Comparison of ENCODE assay signal across 8 cellular contexts in the genomic region with DNA sequence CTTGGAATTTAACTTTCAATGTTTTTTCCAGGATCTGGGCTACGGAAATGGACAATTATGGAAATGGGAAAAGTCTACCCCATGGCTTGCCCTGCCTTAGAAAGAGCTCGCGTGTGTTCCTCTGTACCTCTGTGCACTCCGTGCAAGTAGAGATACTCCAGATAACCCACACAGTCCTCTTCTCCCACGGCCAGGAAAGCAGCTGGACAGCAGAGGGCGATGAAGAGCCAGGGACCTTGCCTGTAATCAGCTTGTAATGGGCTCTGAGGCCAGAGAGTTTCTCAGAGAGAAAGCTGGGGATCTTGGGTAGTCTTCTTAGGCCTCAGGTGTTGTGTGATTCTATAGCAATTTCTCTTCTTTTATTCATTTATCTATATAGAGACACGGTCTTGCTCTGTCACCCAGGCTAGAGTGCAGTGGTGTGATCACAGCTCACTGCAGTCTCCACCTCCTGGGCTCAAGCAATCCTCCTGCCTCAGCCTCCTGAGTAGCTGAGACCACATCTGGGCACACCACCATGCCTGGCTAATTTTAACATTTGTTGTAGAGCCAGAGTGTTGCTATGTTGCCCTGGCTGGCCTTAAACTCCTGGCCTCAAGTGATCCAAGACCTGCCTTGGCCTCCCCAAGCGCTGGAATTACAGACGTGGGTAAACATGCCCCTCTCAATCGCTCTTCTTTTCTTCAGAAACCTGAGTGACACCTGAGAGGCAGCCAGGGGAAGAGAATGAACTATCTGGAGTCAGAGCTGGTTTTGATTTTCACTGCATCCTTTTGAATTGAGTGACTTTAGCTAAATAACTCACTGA. TPM values are rescaled to one million over a fixed set of nuclear protein-coding genes. Genes with fewer than 3 reads are reported as not detected.
DNase-seq lines count a peak whose midpoint lies in the region; ATAC-seq, FAIRE-seq and TF ChIP-seq lines count a peak whose summit lies in the region.

No MANE protein-coding gene starts in this region.

- TF ChIP-seq POLR2A in thyroid gland (IDR thresholded peaks at IDR 0.05), result no peak

- no peak for FAIRE-seq in pancreas (lab: Jason Lieb, UNC)

- intact Hi-C loops in pancreas (cut with DNase I) (loop anchor here in 2 of 3 donors (5.0 kb wide), 1 partner anchor 68 kb away; no protein-coding TSS in a partner anchor), thyroid gland (cut with DNase I) (loop anchor here (2.0 kb wide), 1 partner anchor 66 kb away; no protein-coding TSS in a partner anchor)

- H3K27ac ChIP-seq in SJCRH30 (no peak overlapping the region), pancreas (no peak overlapping the region), thyroid gland (no peak overlapping the region)

- H3K4me1 ChIP-seq in SJCRH30 (peaks cover 6% of the 10 kb centered on the region; the same call in 1 of the 2 replicates), pancreas (peaks cover 4 to 18% (median 4%) of the 10 kb centered on the region in 3 donors), thyroid gland (peaks cover 13 to 18% of the 10 kb centered on the region in 2 donors)

- no peaks in the 10 kb centered on the region for H3K9me3 ChIP-seq in SJCRH30 (replicated peaks)
- H3K9me3 ChIP-seq in pancreas, result no peaks in the 10 kb centered on the region
- H3K9me3 ChIP-seq in thyroid gland, result no peaks in the 10 kb centered on the region

- no peaks in the 10 kb centered on the region for H3K27me3 ChIP-seq in SJCRH30
- H3K27me3 ChIP-seq in pancreas, result no peaks in the 10 kb centered on the region
- no peaks in the 10 kb centered on the region for H3K27me3 ChIP-seq in thyroid gland

- no peak overlapping the region for H3K4me3 ChIP-seq in SJCRH30
- H3K4me3 ChIP-seq in pancreas, result no peak overlapping the region
- H3K4me3 ChIP-seq in thyroid gland (replicated peaks in 1 of 3), result no peak overlapping the region

- H3K36me3 ChIP-seq in SJCRH30, result no peaks in the 10 kb centered on the region
- H3K36me3 ChIP-seq in pancreas, result no peaks in the 10 kb centered on the region
- no peaks in the 10 kb centered on the region for H3K36me3 ChIP-seq in thyroid gland

- peak; percentile 33 to 69 (median 66) for ATAC-seq in pancreas
- ATAC-seq in HG03565 (IDR thresholded peaks at IDR 0.05; ENCODE audit: unreplicated experiment), result no peak

- WGBS in pancreas, 2 donors, result 29 to 30% methylated on average over 10 of the region's 10 CpGs
- 30 to 31% methylated on average over 10 of the region's 10 CpGs for WGBS in thyroid gland, 2 donors

- DNase-seq in ELF-1 (ENCODE audit: low read depth, low spot score) (peak; percentile 88), NCI-H1048 (lab: John Stamatoyannopoulos, UW) (peak; percentile 22), SJCRH30 (peak; percentile 78 to 92), globus pallidus (ENCODE audit: low spot score) (peak; percentile 86), pancreas (peak; percentile 77 to 89 (median 88)), thyroid gland (peak; percentile 89 to 91)
- DNase-seq in activated effector memory CD4-positive, alpha-beta T cell treated with anti-CD3 and anti-CD28 coated beads, Interleukin-2, amount 50 U/mL, for 16 hours, result peak; percentile 93

- peak; percentile 75 to 89 (median 84) for TF ChIP-seq CTCF in pancreas (IDR thresholded peaks at IDR 0.05)
- peak; percentile 49 to 95 (median 91) for TF ChIP-seq CTCF in thyroid gland (IDR thresholded peaks at IDR 0.05)

RNA-seq across cellular contexts. Expression of gene SOCS7, which starts 2.3 kb away (rescaled TPM):
- 18.7 and 21.0 TPM in 2 replicates for total RNA-seq in SJCRH30 (2014; rRNA removed; shearing (Covaris generic))
- total RNA-seq in pancreas (10 to 100 TPM; 13.1 to 24.0 (median 18.6) TPM), thyroid gland (10 to 100 TPM; 17.1 to 22.3 (median 20.1) TPM)
- polyA plus RNA-seq in pancreas, result 10 to 100 TPM in 1 of 2 donors, 1 to 10 TPM in 1; 5.5 to 10.7 TPM

RNA-seq across cellular contexts. Expression of gene GPR179, which starts 5.5 kb away (rescaled TPM):
- total RNA-seq in SJCRH30 (2014; rRNA removed; shearing (Covaris generic)), result not detected in 2 replicates
- total RNA-seq in pancreas (under 1 TPM in 5 of 6 donors, not detected in 1; 0.05 to 0.61 (median 0.12) TPM), thyroid gland (under 1 TPM in 2 of 4 donors, not detected in 2; under 0.01 to 0.13 TPM)
- polyA plus RNA-seq in pancreas, result under 1 TPM; 0.34 to 0.45 TPM

RNA-seq across cellular contexts. Expression of gene MRPL45, which starts 52.3 kb away (rescaled TPM):
- 41.9 and 42.3 TPM in 2 replicates for total RNA-seq in SJCRH30 (2014; rRNA removed; shearing (Covaris generic))
- total RNA-seq in pancreas (10 to 100 TPM; 14.1 to 29.1 (median 19.5) TPM), thyroid gland (10 to 100 TPM; 26.6 to 38.3 (median 30.3) TPM)
- 10 to 100 TPM in 1 of 2 donors, 1 to 10 TPM in 1; 9.2 to 21.1 TPM for polyA plus RNA-seq in pancreas

Comparison
In these comparisons a context has a peak if more than half of its experiments do, and no peak if none do; other contexts are left out.
1. DNase-seq: peak in every context shown above with its lines; median percentile 93 in activated effector memory CD4-positive, alpha-beta T cell treated with anti-CD3 and anti-CD28 coated beads, Interleukin-2, amount 50 U/mL, for 16 hours; 90 in thyroid gland; 88 in ELF-1; 88 in pancreas; 86 in globus pallidus; 85 in SJCRH30; 22 in NCI-H1048.